Comparison of ENCODE assay signal across 8 cellular contexts in the genomic region with DNA sequence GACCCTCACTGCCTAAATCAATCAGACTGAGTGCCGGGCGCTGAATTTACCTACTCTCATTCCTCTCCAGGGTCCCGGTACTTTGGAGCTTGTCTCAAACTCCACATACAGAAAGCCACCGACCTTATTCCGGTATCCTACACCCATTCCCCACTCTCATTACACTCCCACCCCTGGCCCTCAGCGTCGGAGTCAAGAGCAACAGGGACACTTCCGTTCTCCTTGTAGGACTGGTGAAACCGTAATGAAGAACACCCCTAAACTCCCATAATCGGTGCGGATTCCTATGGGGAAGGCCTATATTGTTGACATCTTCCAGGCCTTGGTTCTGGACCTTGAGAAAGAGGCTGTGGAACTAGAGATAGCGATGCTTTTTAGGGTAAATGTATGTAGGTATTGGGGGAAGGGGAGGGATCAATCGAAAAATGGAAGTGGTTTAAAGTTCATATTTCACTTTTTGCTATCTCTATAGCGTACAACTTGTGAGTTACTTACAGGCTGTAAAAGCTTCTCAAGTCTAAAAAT. TPM values are rescaled to one million over a fixed set of nuclear protein-coding genes. Genes with fewer than 3 reads are reported as not detected.
A peak's percentile ranks its signal among the peaks of the same experiment; 100 is the strongest.
DNase-seq lines count a peak whose midpoint lies in the region; ATAC-seq, FAIRE-seq and TF ChIP-seq lines count a peak whose summit lies in the region.

No MANE protein-coding gene starts in this region.

- peak overlapping the region; percentile 33 for H4K5ac ChIP-seq in mesendoderm (ENCODE audit: low read length)

- H3K4me3 Mint-ChIP-seq in T-cell = peak overlapping the region; percentile 91 to 96 (median 92)
- peak overlapping the region; percentile 95 for H3K4me3 Mint-ChIP-seq in dendritic cell treated with granulocyte-macrophage colony-stimulating factor and Interleukin-4, amounts not matched to agents 40 ng/mL and 50 ng/mL, for 4 days

- TF ChIP-seq POLR2A in stomach (IDR thresholded peaks at IDR 0.05) (no peak), H54 (IDR thresholded peaks at IDR 0.05; ENCODE audit: low read depth, low read length) (no peak)

- peaks cover 40% of the 10 kb centered on the region for H3K79me2 ChIP-seq in mesendoderm (ENCODE audit: control insufficient read depth, insufficient read depth, low read length)

- H2BK15ac ChIP-seq in mesendoderm (replicated peaks; ENCODE audit: low read depth) = no peak overlapping the region

- no peak for TF ChIP-seq EP300 in stomach (IDR thresholded peaks at IDR 0.05)

- no peak for FAIRE-seq in H54 (lab: Jason Lieb, UNC)

- ATAC-seq in HG02973 (IDR thresholded peaks at IDR 0.05; ENCODE audit: unreplicated experiment) (peak; percentile 22), T-cell (replicated peaks in 1 of 4) (peak in 3 of 4 experiments; percentile 6 to 8 (median 6)), HG03521 (IDR thresholded peaks at IDR 0.05; ENCODE audit: unreplicated experiment) (no peak)

- H3K79me1 ChIP-seq in mesendoderm (ENCODE audit: low read length) = peaks cover 23% of the 10 kb centered on the region

- H3K4me1 Mint-ChIP-seq in T-cell = peaks cover 50 to 63% (median 59%) of the 10 kb centered on the region in 3 donors
- H3K4me1 Mint-ChIP-seq in dendritic cell treated with granulocyte-macrophage colony-stimulating factor and Interleukin-4, amounts not matched to agents 40 ng/mL and 50 ng/mL, for 4 days (ENCODE audit: low read depth) = peaks cover 28% of the 10 kb centered on the region

- peak overlapping the region; percentile 98 for H2AK5ac ChIP-seq in mesendoderm (ENCODE audit: low read length)

- peak overlapping the region; percentile 90 for H2BK5ac ChIP-seq in mesendoderm (ENCODE audit: low read length)

- H3K4ac ChIP-seq in mesendoderm (ENCODE audit: low read depth, low read length) = peak overlapping the region; percentile 100

- H3K27me3 Mint-ChIP-seq in T-cell = no peaks in the 10 kb centered on the region
- no peaks in the 10 kb centered on the region for H3K27me3 Mint-ChIP-seq in dendritic cell treated with granulocyte-macrophage colony-stimulating factor and Interleukin-4, amounts not matched to agents 40 ng/mL and 50 ng/mL, for 4 days

- peak overlapping the region; percentile 86 to 95 for H3K27ac Mint-ChIP-seq in T-cell
- peak overlapping the region; percentile 90 for H3K27ac Mint-ChIP-seq in dendritic cell treated with granulocyte-macrophage colony-stimulating factor and Interleukin-4, amounts not matched to agents 40 ng/mL and 50 ng/mL, for 4 days

- H3K27ac ChIP-seq in mesendoderm (ENCODE audit: low read depth, low read length) (peak overlapping the region; percentile 98), stomach (peak overlapping the region; percentile 93 to 99 (median 98))

- intact Hi-C loops in dendritic cell treated with granulocyte-macrophage colony-stimulating factor and Interleukin-4, amounts not matched to agents 40 ng/mL and 50 ng/mL, for 4 days (cut with micrococcal nuclease) = no loop called here
- intact Hi-C loops in stomach (cut with DNase I; ENCODE audit: low total_unique reads) = no loop called here

- peaks cover 7% of the 10 kb centered on the region for H3K4me1 ChIP-seq in mesendoderm (ENCODE audit: control insufficient read depth, low read depth, low read length)
- H3K4me1 ChIP-seq in stomach = peaks cover 34 to 55% (median 48%) of the 10 kb centered on the region in 4 donors

- peak overlapping the region; percentile 86 for H2BK120ac ChIP-seq in mesendoderm (ENCODE audit: low read depth, low read length)

- H3K36me3 Mint-ChIP-seq in T-cell = peaks cover 39% of the 10 kb centered on the region
- peaks cover 29% of the 10 kb centered on the region for H3K36me3 Mint-ChIP-seq in dendritic cell treated with granulocyte-macrophage colony-stimulating factor and Interleukin-4, amounts not matched to agents 40 ng/mL and 50 ng/mL, for 4 days (ENCODE audit: low read depth)

- CTCF ChIA-PET in T-cell (lab: Charles Lee) = no interaction called here

- no CpG with 5 or more reads among the region's 14 CpGs for WGBS in mesendoderm (ENCODE audit: extremely low coverage, insufficient coverage, low lambda C conversion rate)
- WGBS in stomach, 5 donors = 1% methylated on average over 14 of the region's 14 CpGs

- H3K4me3 ChIP-seq in GM08714 (ENCODE audit: low read length) (peak overlapping the region; percentile 99), mesendoderm (ENCODE audit: low read length) (peak overlapping the region; percentile 88), stomach (peak overlapping the region; percentile 70 to 93 (median 74))

- peak in 20 of 34 experiments; percentile 1 to 34 (median 6) for DNase-seq in T-cell
- peak; percentile 76 for DNase-seq in mesendoderm
- no peak for DNase-seq in stomach
- DNase-seq in H54 (ENCODE audit: insufficient read length, low spot score) = no peak

- no peaks in the 10 kb centered on the region for H3K27me3 ChIP-seq in mesendoderm (ENCODE audit: insufficient read depth, low read length, poor library complexity)
- no peaks in the 10 kb centered on the region for H3K27me3 ChIP-seq in stomach

- H3K9me3 ChIP-seq in stomach = no peaks in the 10 kb centered on the region

- H3K18ac ChIP-seq in mesendoderm (ENCODE audit: low read length) = peak overlapping the region; percentile 84

- peaks cover 2% of the 10 kb centered on the region for H3K36me3 ChIP-seq in mesendoderm (ENCODE audit: control insufficient read depth, insufficient read depth, low read length)
- peaks cover 0 to 24% (median 4%) of the 10 kb centered on the region in 4 donors for H3K36me3 ChIP-seq in stomach

- POLR2A ChIA-PET in T-cell (lab: Charles Lee) = interaction anchor here in 1 of 2 donors (0.7 kb wide), 1 partner anchor 31 kb away, joined by 3 read pairs; a partner anchor contains a TSS

- no peak overlapping the region for H4K8ac ChIP-seq in mesendoderm (ENCODE audit: low read depth, low read length)

- peak overlapping the region; percentile 98 for H3K9ac ChIP-seq in mesendoderm (ENCODE audit: low read length)

- H3K9me3 Mint-ChIP-seq in T-cell = no peaks in the 10 kb centered on the region
- H3K9me3 Mint-ChIP-seq in dendritic cell treated with granulocyte-macrophage colony-stimulating factor and Interleukin-4, amounts not matched to agents 40 ng/mL and 50 ng/mL, for 4 days = no peaks in the 10 kb centered on the region

- no peak for TF ChIP-seq CTCF in stomach (IDR thresholded peaks at IDR 0.05)

- H3K23ac ChIP-seq in mesendoderm (ENCODE audit: low read length) = peak overlapping the region; percentile 29

- peak overlapping the region; percentile 98 for H3K56ac ChIP-seq in mesendoderm (ENCODE audit: low read length)

- peak overlapping the region; percentile 96 for H3K4me2 ChIP-seq in mesendoderm (ENCODE audit: low read length)

RNA-seq across cellular contexts. Expression of a gene that starts 0.9 kb away (rescaled TPM):
- total RNA-seq in T-cell = 10 to 100 TPM; 21.7 to 36.7 (median 23.8) TPM
- 4.3 TPM for polyA plus RNA-seq in mesendoderm (2013, experiment 1 of 2)
- polyA plus RNA-seq in mesendoderm (2013, experiment 2 of 2) = 4.5 TPM
- 10 to 100 TPM; 12.5 to 38.6 (median 22.2) TPM for total RNA-seq in stomach
- under 1 TPM; 0.13 to 0.93 (median 0.15) TPM for polyA plus RNA-seq in stomach

RNA-seq across cellular contexts. Expression of a gene that starts 0.9 kb away (rescaled TPM):
- total RNA-seq in T-cell (100 to 1,000 TPM in 2 of 5 donors, 10 to 100 TPM in 3; 85.6 to 111 (median 95.8) TPM), stomach (100 to 1,000 TPM in 2 of 5 donors, 10 to 100 TPM in 3; 56.2 to 160 (median 84.0) TPM)
- polyA plus RNA-seq in mesendoderm (2013, experiment 1 of 2) = 46.8 TPM
- polyA plus RNA-seq in mesendoderm (2013, experiment 2 of 2) = 46.4 TPM
- 10 to 100 TPM; 25.0 to 39.2 (median 25.8) TPM for polyA plus RNA-seq in stomach

RNA-seq across cellular contexts. Expression of a gene that starts 31.3 kb away (rescaled TPM):
- total RNA-seq in T-cell (10 to 100 TPM; 20.0 to 32.4 (median 29.1) TPM), stomach (1 to 10 TPM in 2 of 5 donors, under 1 TPM in 2, not detected in 1; 0.45 to 2.8 (median 1.1) TPM)
- 0.01 TPM for polyA plus RNA-seq in mesendoderm (2013, experiment 1 of 2)
- polyA plus RNA-seq in mesendoderm (2013, experiment 2 of 2) = 0.03 TPM
- under 1 TPM in 2 of 3 donors, not detected in 1; 0.06 to 0.20 TPM for polyA plus RNA-seq in stomach

Comparison
In these comparisons a context has a peak if more than half of its experiments do, and no peak if none do; other contexts are left out.
1. DNase-seq: peak in T-cell (20 of 34) and mesendoderm (single experiment); none in stomach (single experiment) and H54 (single experiment).
2. RNA of a gene that starts 31.3 kb away (total RNA-seq): 20.0 to 32.4 TPM in T-cell; 0.45 to 2.8 TPM in stomach; every median in the first group is over 4 times any median in the second.
3. Peak in every context shown above with its lines, with median percentiles within 50 percentile points of each other: H3K4me3 ChIP-seq.